In the genomic region with DNA sequence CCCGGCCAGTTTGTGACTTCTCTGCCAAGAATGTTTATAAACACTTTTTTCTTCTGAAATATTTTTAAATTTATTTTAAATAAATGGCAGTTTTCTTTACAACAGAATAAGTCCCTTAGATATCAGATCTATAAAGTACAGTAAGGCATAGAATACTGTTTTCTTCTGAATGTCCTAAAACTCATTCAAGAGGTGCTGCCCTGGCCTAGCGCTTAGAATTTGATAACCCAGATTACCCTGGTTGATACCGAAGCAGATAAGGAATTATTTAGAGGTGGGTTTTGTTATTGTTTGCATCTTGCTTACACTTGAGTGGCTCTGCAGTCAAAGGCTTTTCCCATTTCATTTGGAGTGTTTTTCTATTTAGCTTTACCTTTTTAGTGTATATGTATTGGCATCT, we compare ENCODE assay signal across 9 cellular contexts. TPM values are rescaled to one million over a fixed set of nuclear protein-coding genes. Genes with fewer than 3 reads are reported as not detected.
A peak's percentile ranks its signal among the peaks of the same experiment; 100 is the strongest.
DNase-seq lines count a peak whose midpoint lies in the region; ATAC-seq, FAIRE-seq and TF ChIP-seq lines count a peak whose summit lies in the region.
"Had no signal": no experiment of that assay in that cellular context is flagged by ENCODE, and none has a peak within 500 bp of the region (broad histone marks: within the 10 kb centered on the region; RNA-seq: fewer than 3 reads in every experiment).

No MANE protein-coding gene starts in this region.

- no peak overlapping the region for H3K27ac Mint-ChIP-seq in mesothelial cell of epicardium

- H3K9me1 ChIP-seq in K562 (ENCODE audit: control insufficient read depth, insufficient read depth, low read length) = no peaks in the 10 kb centered on the region

- no peak for TF ChIP-seq RAD21 in K562 (CRISPR knock-in tag; conservative IDR thresholded peaks at IDR 0.05 in 1 of 2, IDR thresholded peaks at IDR 0.05 in 1 of 2)

- ATAC-seq in K562 (no peak), HG02588 (IDR thresholded peaks at IDR 0.05; ENCODE audit: unreplicated experiment) (no peak)

- no peak overlapping the region for H3K27ac ChIP-seq in A673 (ENCODE audit: low read depth, low read length, poor library complexity, severe bottlenecking)
- H3K27ac ChIP-seq in HL-60 (replicated peaks) = no peak overlapping the region
- H3K27ac ChIP-seq in K562 (ENCODE audit: extremely low read depth, low read depth, low read length) = no peak overlapping the region

- H3K79me2 ChIP-seq in K562 (ENCODE audit: control insufficient read depth, insufficient read depth, low read length) = peaks cover 32% of the 10 kb centered on the region

- 28% methylated on average over 3 of the region's 3 CpGs for WGBS in K562 (ENCODE audit: insufficient coverage, low coverage, missing lambda C conversion rate)

- in situ Hi-C loops in K562 (cut with MboI) = no loop called here

- FAIRE-seq in K562 (lab: Jason Lieb, UNC) = no peak

- H3K4me1 ChIP-seq in A673 (ENCODE audit: insufficient read depth, low read length, poor library complexity, severe bottlenecking) = peaks cover 10% of the 10 kb centered on the region
- peaks cover 3 to 8% of the 10 kb centered on the region in 2 experiments; a peak in 4 of 5 replicates for H3K4me1 ChIP-seq in K562 (replicated peaks in 1 of 2; ENCODE audit: control insufficient read depth in 2 of 2, insufficient read depth in 2 of 2, low read length in 2 of 2)

- POLR2A ChIA-PET in A673 (lab: Charles Lee; ENCODE audit: low non-redundant PET) = no interaction called here
- POLR2A ChIA-PET in K562 (lab: Yijun Ruan, JAX) = interaction anchor here (0.7 to 1.6 kb wide), 2 partner anchors 8 to 10 kb away, joined by 4 to 8 read pairs; no protein-coding TSS in a partner anchor

- CTCF ChIA-PET in A673 (lab: Charles Lee) (no interaction called here), K562 (lab: Yijun Ruan, JAX; ENCODE audit: low intra/inter-chr PET ratio) (no interaction called here)

- peaks cover 26% of the 10 kb centered on the region for H3K36me3 ChIP-seq in A673 (ENCODE audit: insufficient read depth, low read length, poor library complexity, severe bottlenecking)
- H3K36me3 ChIP-seq in K562 (ENCODE audit: control insufficient read depth, insufficient read depth, low read length) = peaks cover 46% of the 10 kb centered on the region

- H3K4me1 Mint-ChIP-seq in mesothelial cell of epicardium = peaks cover 19% of the 10 kb centered on the region

- H3K4me3 Mint-ChIP-seq in mesothelial cell of epicardium = peak overlapping the region; percentile 92

- no peak overlapping the region for H2AFZ ChIP-seq in K562 (ENCODE audit: low read depth, low read length)

- H4K20me1 ChIP-seq in K562 (replicated peaks; ENCODE audit: control insufficient read depth, insufficient read depth, low read length) = no peaks in the 10 kb centered on the region

- intact Hi-C loops in A673 (cut with micrococcal nuclease; ENCODE audit: unreplicated experiment) (no loop called here), K562 (cut with micrococcal nuclease) (no loop called here)

- 0 out of 4 replicates have a peak overlapping the region, but pooled peaks of 1 of the 2 experiments have one; percentile 70 for H3K9ac ChIP-seq in K562 (ENCODE audit: insufficient read depth in 1 of 2, low read depth in 2 of 2, low read length in 2 of 2)

- DNase-seq in A673 (ENCODE audit: low spot score) = no peak
- no peak for DNase-seq in HL-60 (ENCODE audit: low read depth in 1 of 2, low spot score in 1 of 2)
- no peak for DNase-seq in K562 (ENCODE audit: extremely low read depth in 1 of 4, low spot score in 3 of 4)
- DNase-seq in mesothelial cell of epicardium (ENCODE audit: low spot score in 2 of 2, unreplicated experiment in 2 of 2) = no peak
- DNase-seq in NCI-H2196 treated with DMSO at 0.1 percent for 48 hours (lab: John Stamatoyannopoulos, UW; ENCODE audit: unreplicated experiment) = no peak
- no peak for DNase-seq in iPS-NIHi7 (ENCODE audit: extremely low spot score)
- DNase-seq in NCI-H1092 (lab: John Stamatoyannopoulos, UW) = no peak
- DNase-seq: NCI-H774 had no signal

- no peaks in the 10 kb centered on the region for H3K27me3 Mint-ChIP-seq in mesothelial cell of epicardium (ENCODE audit: low read depth)

- H3K9me3 Mint-ChIP-seq in mesothelial cell of epicardium = no peaks in the 10 kb centered on the region

- H3K4me3 ChIP-seq in A673 (ENCODE audit: low read depth, low read length, poor library complexity, severe bottlenecking) = peak overlapping the region; percentile 55
- peak overlapping the region; percentile 70 for H3K4me3 ChIP-seq in HL-60 (replicated peaks; ENCODE audit: insufficient read depth, low read length)
- peak overlapping the region; percentile 92; the same call in 1 of the 2 replicates for H3K4me3 ChIP-seq in K562

- no peak for TF ChIP-seq EP300 in K562 (IDR thresholded peaks at IDR 0.05; ENCODE audit: low read length)

- H3K4me2 ChIP-seq in K562 (ENCODE audit: insufficient read depth, low read length) = peak overlapping the region; percentile 96; the same call in 1 of the 2 replicates

- H3K36me3 Mint-ChIP-seq in mesothelial cell of epicardium = peaks cover 6% of the 10 kb centered on the region

- no peak for TF ChIP-seq POLR2A in K562 (conservative IDR thresholded peaks at IDR 0.05)

- no peaks in the 10 kb centered on the region for H3K27me3 ChIP-seq in A673 (replicated peaks; ENCODE audit: insufficient read depth, low read depth, low read length, poor library complexity)
- H3K27me3 ChIP-seq in HL-60 (ENCODE audit: insufficient read depth, poor library complexity, severe bottlenecking) = no peaks in the 10 kb centered on the region
- H3K27me3 ChIP-seq in K562 (ENCODE audit: control insufficient read depth in 2 of 2, insufficient read depth in 2 of 2, low read length in 2 of 2) = no peaks in the 10 kb centered on the region

- BruUV-seq in A673 (replicated peaks; lab: Mats Ljungman, UMichigan) (no TSS peak), K562 (replicated peaks; lab: Mats Ljungman, UMichigan) (no TSS peak)

- H3K9me3 ChIP-seq in A673 (ENCODE audit: low read depth, low read length, poor library complexity, severe bottlenecking) (no peaks in the 10 kb centered on the region), K562 (replicated peaks; ENCODE audit: control insufficient read depth, insufficient read depth, low read depth, low read length) (no peaks in the 10 kb centered on the region)

- TF ChIP-seq CTCF in A673 (conservative IDR thresholded peaks at IDR 0.05; ENCODE audit: low read depth, low read length) = no peak
- TF ChIP-seq CTCF in HL-60 (IDR thresholded peaks at IDR 0.05; ENCODE audit: insufficient read depth, low read length) = no peak
- no peak for TF ChIP-seq CTCF in K562 (IDR thresholded peaks at IDR 0.05 in 2 of 3, conservative IDR thresholded peaks at IDR 0.05 in 1 of 3; ENCODE audit: insufficient read depth in 2 of 3, low read depth in 1 of 3, low read length in 3 of 3)
- no peak for TF ChIP-seq CTCF in mesothelial cell of epicardium (IDR thresholded peaks at IDR 0.05; ENCODE audit: unreplicated experiment)

RNA-seq across cellular contexts. Expression of a gene that starts 1.1 kb away (rescaled TPM):
- total RNA-seq in A673 (2021) (32.3 and 34.8 TPM in 2 replicates), K562 (2014; rRNA removed) (17.7 and 22.5 TPM in 2 replicates), K562 (2014; rRNA removed; fragmentation: Illumina TruSeq; extraction: Trizol) (19.6 and 20.1 TPM in 2 replicates), K562 (2015; rRNA removed; fragmentation: Illumina TruSeq; extraction: Trizol) (16.3 and 18.1 TPM in 2 replicates), K562 (2021) (20.2 and 23.5 TPM in 2 replicates), mesothelial cell of epicardium (23.1 to 24.4 TPM (median 23.1 TPM) in 3 replicates)
- total RNA-seq in K562 (2011; cell fraction: chromatin; rRNA removed; ENCODE audit: low replicate concordance) = 132 and 161 TPM in 2 replicates
- 66.5 and 78.0 TPM in 2 replicates for total RNA-seq in K562 (2011; cell fraction: nucleolus; rRNA removed)
- 105 and 118 TPM in 2 replicates for total RNA-seq in K562 (2011; cell fraction: nucleoplasm; rRNA removed)
- polyA plus RNA-seq in K562 (2011; rRNA removed) (21.1 and 31.6 TPM in 2 replicates), K562 (2014; fragmentation: Illumina TruSeq; extraction: Trizol) (17.8 and 20.7 TPM in 2 replicates), K562 (2014; fragmentation: Nextera tagmentation; extraction: Ambion mirVana) (10 to 100 TPM in 1 of 2 experiments, 1 to 10 TPM in 1; 6.5 to 11.5 TPM), K562 (2014; rRNA removed) (34.0 and 34.1 TPM in 2 replicates)
- polyA plus RNA-seq in K562 (2011; cell fraction: cytosol; rRNA removed) = 14.1 and 16.0 TPM in 2 replicates
- polyA plus RNA-seq in K562 (2011; cell fraction: nucleus; rRNA removed) = 118 and 168 TPM in 2 replicates
- polyA plus RNA-seq in K562 (2012) = 16.8 and 23.4 TPM in 2 replicates
- 14.4 and 24.6 TPM in 2 replicates for polyA minus RNA-seq in K562 (2011; rRNA and poly(A)+ RNA removed)
- 5.9 and 9.4 TPM in 2 replicates for polyA minus RNA-seq in K562 (2011; cell fraction: cytosol; rRNA and poly(A)+ RNA removed)
- polyA minus RNA-seq in K562 (2011; cell fraction: nucleus; rRNA and poly(A)+ RNA removed) = 38.9 and 43.2 TPM in 2 replicates

RNA-seq across cellular contexts. Expression of a gene that starts 1.3 kb away (rescaled TPM):
- total RNA-seq in A673 (2021) (57.2 and 60.2 TPM in 2 replicates), K562 (2014; rRNA removed) (68.3 and 79.8 TPM in 2 replicates), K562 (2014; rRNA removed; fragmentation: Illumina TruSeq; extraction: Trizol) (104 and 113 TPM in 2 replicates), K562 (2015; rRNA removed; fragmentation: Illumina TruSeq; extraction: Trizol) (103 and 106 TPM in 2 replicates), K562 (2021) (54.9 and 56.2 TPM in 2 replicates), mesothelial cell of epicardium (34.2 to 38.6 TPM (median 34.9 TPM) in 3 replicates)
- total RNA-seq in K562 (2011; cell fraction: chromatin; rRNA removed; ENCODE audit: low replicate concordance) = 26.3 and 28.8 TPM in 2 replicates
- 18.2 and 18.9 TPM in 2 replicates for total RNA-seq in K562 (2011; cell fraction: nucleolus; rRNA removed)
- 23.1 and 24.7 TPM in 2 replicates for total RNA-seq in K562 (2011; cell fraction: nucleoplasm; rRNA removed)
- polyA plus RNA-seq in K562 (2011; rRNA removed) (58.0 and 93.7 TPM in 2 replicates), K562 (2014; fragmentation: Illumina TruSeq; extraction: Trizol) (100 and 124 TPM in 2 replicates), K562 (2014; fragmentation: Nextera tagmentation; extraction: Ambion mirVana) (100 to 1,000 TPM; 229 to 279 TPM), K562 (2014; rRNA removed) (80.1 and 80.4 TPM in 2 replicates)
- polyA plus RNA-seq in K562 (2011; cell fraction: cytosol; rRNA removed) = 41.1 and 45.2 TPM in 2 replicates
- 59.7 and 73.2 TPM in 2 replicates for polyA plus RNA-seq in K562 (2011; cell fraction: nucleus; rRNA removed)
- polyA plus RNA-seq in K562 (2012) = 63.3 and 76.8 TPM in 2 replicates
- polyA minus RNA-seq in K562 (2011; rRNA and poly(A)+ RNA removed) = 64.3 and 99.7 TPM in 2 replicates
- polyA minus RNA-seq in K562 (2011; cell fraction: cytosol; rRNA and poly(A)+ RNA removed) = 26.5 and 40.5 TPM in 2 replicates
- polyA minus RNA-seq in K562 (2011; cell fraction: nucleus; rRNA and poly(A)+ RNA removed) = 13.3 and 25.0 TPM in 2 replicates

RNA-seq across cellular contexts. Expression of a gene that starts 21.7 kb away (rescaled TPM):
- total RNA-seq in A673 (2021) = 0.09 and 0.17 TPM in 2 replicates
- total RNA-seq in K562 (2011; cell fraction: chromatin; rRNA removed; ENCODE audit: low replicate concordance) = 2.1 and 2.8 TPM in 2 replicates
- 0.67 and 1.6 TPM in 2 replicates for total RNA-seq in K562 (2011; cell fraction: nucleolus; rRNA removed)
- total RNA-seq in K562 (2011; cell fraction: nucleoplasm; rRNA removed) = 0.88 and 2.4 TPM in 2 replicates
- total RNA-seq in K562 (2014; rRNA removed) = 0.20 and 3.3 TPM in 2 replicates
- total RNA-seq in K562 (2014; rRNA removed; fragmentation: Illumina TruSeq; extraction: Trizol) = 0.51 and 1.3 TPM in 2 replicates
- total RNA-seq in K562 (2015; rRNA removed; fragmentation: Illumina TruSeq; extraction: Trizol) = 0.43 and 0.72 TPM in 2 replicates
- total RNA-seq in K562 (2021) = 0.27 and 0.36 TPM in 2 replicates
- 0.08 and 0.67 TPM in 2 replicates for polyA plus RNA-seq in K562 (2011; rRNA removed)
- 0.06 and 0.55 TPM in 2 replicates for polyA plus RNA-seq in K562 (2011; cell fraction: cytosol; rRNA removed)
- 0.29 and 3.6 TPM in 2 replicates for polyA plus RNA-seq in K562 (2011; cell fraction: nucleus; rRNA removed)
- polyA plus RNA-seq in K562 (2012) = 0.36 and 0.54 TPM in 2 replicates
- polyA plus RNA-seq in K562 (2014; fragmentation: Illumina TruSeq; extraction: Trizol) = 0.40 and 0.59 TPM in 2 replicates
- under 1 TPM; 0.18 to 0.30 TPM for polyA plus RNA-seq in K562 (2014; fragmentation: Nextera tagmentation; extraction: Ambion mirVana)
- 0.49 and 0.59 TPM in 2 replicates for polyA plus RNA-seq in K562 (2014; rRNA removed)
- 0.09 and 0.35 TPM in 2 replicates for polyA minus RNA-seq in K562 (2011; rRNA and poly(A)+ RNA removed)
- not detected in 2 replicates for polyA minus RNA-seq in K562 (2011; cell fraction: cytosol; rRNA and poly(A)+ RNA removed)
- polyA minus RNA-seq in K562 (2011; cell fraction: nucleus; rRNA and poly(A)+ RNA removed) = 0.11 and 1.3 TPM in 2 replicates
- not detected in 3 replicates for total RNA-seq in mesothelial cell of epicardium

RNA-seq across cellular contexts. Expression of a gene that starts 30.0 kb away (rescaled TPM):
- total RNA-seq in A673 (2021) (51.3 and 53.3 TPM in 2 replicates), K562 (2014; rRNA removed) (25.0 and 33.0 TPM in 2 replicates), K562 (2014; rRNA removed; fragmentation: Illumina TruSeq; extraction: Trizol) (19.3 and 22.4 TPM in 2 replicates), K562 (2015; rRNA removed; fragmentation: Illumina TruSeq; extraction: Trizol) (26.8 and 27.4 TPM in 2 replicates), K562 (2021) (35.4 and 35.7 TPM in 2 replicates), mesothelial cell of epicardium (42.4 to 47.8 TPM (median 43.9 TPM) in 3 replicates)
- 89.1 and 102 TPM in 2 replicates for total RNA-seq in K562 (2011; cell fraction: chromatin; rRNA removed; ENCODE audit: low replicate concordance)
- 45.5 and 52.4 TPM in 2 replicates for total RNA-seq in K562 (2011; cell fraction: nucleolus; rRNA removed)
- 66.4 and 92.1 TPM in 2 replicates for total RNA-seq in K562 (2011; cell fraction: nucleoplasm; rRNA removed)
- polyA plus RNA-seq in K562 (2011; rRNA removed) (31.1 and 43.3 TPM in 2 replicates), K562 (2014; fragmentation: Illumina TruSeq; extraction: Trizol) (34.5 and 34.8 TPM in 2 replicates), K562 (2014; fragmentation: Nextera tagmentation; extraction: Ambion mirVana) (1 to 10 TPM; 3.5 to 4.6 TPM), K562 (2014; rRNA removed) (26.2 and 27.5 TPM in 2 replicates)
- polyA plus RNA-seq in K562 (2011; cell fraction: cytosol; rRNA removed) = 24.6 and 33.1 TPM in 2 replicates
- polyA plus RNA-seq in K562 (2011; cell fraction: nucleus; rRNA removed) = 75.7 and 97.6 TPM in 2 replicates
- polyA plus RNA-seq in K562 (2012) = 29.7 and 43.3 TPM in 2 replicates
- 37.3 and 53.1 TPM in 2 replicates for polyA minus RNA-seq in K562 (2011; rRNA and poly(A)+ RNA removed)
- 16.9 and 28.7 TPM in 2 replicates for polyA minus RNA-seq in K562 (2011; cell fraction: cytosol; rRNA and poly(A)+ RNA removed)
- polyA minus RNA-seq in K562 (2011; cell fraction: nucleus; rRNA and poly(A)+ RNA removed) = 30.3 and 33.9 TPM in 2 replicates

RNA-seq across cellular contexts. Expression of a gene that starts 30.7 kb away (rescaled TPM):
- total RNA-seq in A673 (2021) = 120 and 127 TPM in 2 replicates
- 161 and 213 TPM in 2 replicates for total RNA-seq in K562 (2011; cell fraction: chromatin; rRNA removed; ENCODE audit: low replicate concordance)
- 96.2 and 111 TPM in 2 replicates for total RNA-seq in K562 (2011; cell fraction: nucleolus; rRNA removed)
- 111 and 112 TPM in 2 replicates for total RNA-seq in K562 (2011; cell fraction: nucleoplasm; rRNA removed)
- total RNA-seq in K562 (2014; rRNA removed) = 44.7 and 63.0 TPM in 2 replicates
- 58.4 and 58.6 TPM in 2 replicates for total RNA-seq in K562 (2014; rRNA removed; fragmentation: Illumina TruSeq; extraction: Trizol)
- total RNA-seq in K562 (2015; rRNA removed; fragmentation: Illumina TruSeq; extraction: Trizol) = 59.1 and 61.1 TPM in 2 replicates
- 76.4 and 76.5 TPM in 2 replicates for total RNA-seq in K562 (2021)
- 50.8 and 80.6 TPM in 2 replicates for polyA plus RNA-seq in K562 (2011; rRNA removed)
- polyA plus RNA-seq in K562 (2011; cell fraction: cytosol; rRNA removed) = 45.0 and 66.4 TPM in 2 replicates
- polyA plus RNA-seq in K562 (2011; cell fraction: nucleus; rRNA removed) = 107 and 166 TPM in 2 replicates
- 43.1 and 54.7 TPM in 2 replicates for polyA plus RNA-seq in K562 (2012)
- 60.4 and 68.3 TPM in 2 replicates for polyA plus RNA-seq in K562 (2014; fragmentation: Illumina TruSeq; extraction: Trizol)
- 10 to 100 TPM; 23.6 to 39.8 TPM for polyA plus RNA-seq in K562 (2014; fragmentation: Nextera tagmentation; extraction: Ambion mirVana)
- polyA plus RNA-seq in K562 (2014; rRNA removed) = 57.8 and 61.7 TPM in 2 replicates
- polyA minus RNA-seq in K562 (2011; rRNA and poly(A)+ RNA removed) = 76.1 and 138 TPM in 2 replicates
- polyA minus RNA-seq in K562 (2011; cell fraction: cytosol; rRNA and poly(A)+ RNA removed) = 39.0 and 61.6 TPM in 2 replicates
- 69.3 and 81.5 TPM in 2 replicates for polyA minus RNA-seq in K562 (2011; cell fraction: nucleus; rRNA and poly(A)+ RNA removed)
- 25.4 to 30.9 TPM (median 30.0 TPM) in 3 replicates for total RNA-seq in mesothelial cell of epicardium
